ENCODE assay signal across 1 cellular context in the genomic region with DNA sequence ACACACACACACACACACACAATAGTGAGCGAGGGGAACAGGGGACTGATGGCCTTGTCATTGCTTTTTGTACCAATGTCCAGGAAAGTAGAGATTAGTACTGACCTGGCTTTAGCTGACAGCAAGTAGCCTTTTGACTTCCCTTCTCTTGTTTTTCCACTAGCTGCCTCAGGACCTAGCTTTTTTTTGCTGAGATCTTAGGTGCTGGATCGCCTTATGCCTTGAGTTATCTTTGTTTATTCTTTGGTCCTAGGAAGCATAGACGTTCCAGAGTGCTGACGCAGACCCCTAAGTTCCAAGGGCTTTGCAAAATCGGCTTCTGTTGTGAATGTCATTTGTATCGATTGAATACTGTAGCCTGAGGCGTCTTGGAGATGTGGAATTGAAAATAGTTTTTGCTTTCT.
TF ChIP-seq lines count a peak whose summit lies in the region.

A gene with protein sequence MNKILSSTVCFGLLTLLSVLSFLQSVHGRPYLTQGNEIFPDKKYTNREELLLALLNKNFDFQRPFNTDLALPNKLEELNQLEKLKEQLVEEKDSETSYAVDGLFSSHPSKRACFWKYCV (minus strand): TSS at position 218 of the 404 bp plus-strand sequence. CDS start 48,337 bp downstream, outside the sequence.

TF ChIP-seq in SK-N-SH treated with all-trans-retinoic acid at 6 μM for 48 hours, 23 proteins besides CTCF, POLR2A, EP300 and RAD21 (continued from another document):
- TF ChIP-seq, protein P1, sequence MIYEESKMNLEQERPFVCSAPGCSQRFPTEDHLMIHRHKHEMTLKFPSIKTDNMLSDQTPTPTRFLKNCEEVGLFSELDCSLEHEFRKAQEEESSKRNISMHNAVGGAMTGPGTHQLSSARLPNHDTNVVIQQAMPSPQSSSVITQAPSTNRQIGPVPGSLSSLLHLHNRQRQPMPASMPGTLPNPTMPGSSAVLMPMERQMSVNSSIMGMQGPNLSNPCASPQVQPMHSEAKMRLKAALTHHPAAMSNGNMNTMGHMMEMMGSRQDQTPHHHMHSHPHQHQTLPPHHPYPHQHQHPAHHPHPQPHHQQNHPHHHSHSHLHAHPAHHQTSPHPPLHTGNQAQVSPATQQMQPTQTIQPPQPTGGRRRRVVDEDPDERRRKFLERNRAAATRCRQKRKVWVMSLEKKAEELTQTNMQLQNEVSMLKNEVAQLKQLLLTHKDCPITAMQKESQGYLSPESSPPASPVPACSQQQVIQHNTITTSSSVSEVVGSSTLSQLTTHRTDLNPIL (CRISPR knock-in tag; IDR thresholded peaks at IDR 0.05; ENCODE audit: low read depth), result no peak
